ENCODE assay signal across 1 cellular context in the genomic region with DNA sequence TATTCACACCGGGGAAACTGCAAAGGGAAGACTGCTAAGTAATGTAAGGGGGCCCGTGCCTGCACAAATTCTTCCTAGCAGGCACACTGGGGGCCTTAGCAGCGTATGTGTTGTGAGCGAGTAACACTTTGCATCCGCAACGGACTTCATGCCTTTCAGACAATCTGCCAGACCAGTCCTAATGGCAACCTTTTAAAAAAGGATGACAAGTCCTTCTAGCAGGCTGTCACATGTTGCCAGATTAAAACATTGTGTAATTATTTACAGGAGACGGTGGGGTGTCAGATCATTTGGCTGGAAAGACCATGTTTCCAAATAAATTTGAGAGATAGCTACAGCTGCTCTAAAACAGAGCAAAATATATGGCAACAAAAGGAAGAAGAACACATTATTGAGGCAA.
TF ChIP-seq lines count a peak whose summit lies in the region.

No MANE protein-coding gene starts in this region.

TF ChIP-seq in neural cell, 6 proteins besides CTCF, POLR2A, EP300 and RAD21 (continued from another document):
- TF ChIP-seq, protein P1, sequence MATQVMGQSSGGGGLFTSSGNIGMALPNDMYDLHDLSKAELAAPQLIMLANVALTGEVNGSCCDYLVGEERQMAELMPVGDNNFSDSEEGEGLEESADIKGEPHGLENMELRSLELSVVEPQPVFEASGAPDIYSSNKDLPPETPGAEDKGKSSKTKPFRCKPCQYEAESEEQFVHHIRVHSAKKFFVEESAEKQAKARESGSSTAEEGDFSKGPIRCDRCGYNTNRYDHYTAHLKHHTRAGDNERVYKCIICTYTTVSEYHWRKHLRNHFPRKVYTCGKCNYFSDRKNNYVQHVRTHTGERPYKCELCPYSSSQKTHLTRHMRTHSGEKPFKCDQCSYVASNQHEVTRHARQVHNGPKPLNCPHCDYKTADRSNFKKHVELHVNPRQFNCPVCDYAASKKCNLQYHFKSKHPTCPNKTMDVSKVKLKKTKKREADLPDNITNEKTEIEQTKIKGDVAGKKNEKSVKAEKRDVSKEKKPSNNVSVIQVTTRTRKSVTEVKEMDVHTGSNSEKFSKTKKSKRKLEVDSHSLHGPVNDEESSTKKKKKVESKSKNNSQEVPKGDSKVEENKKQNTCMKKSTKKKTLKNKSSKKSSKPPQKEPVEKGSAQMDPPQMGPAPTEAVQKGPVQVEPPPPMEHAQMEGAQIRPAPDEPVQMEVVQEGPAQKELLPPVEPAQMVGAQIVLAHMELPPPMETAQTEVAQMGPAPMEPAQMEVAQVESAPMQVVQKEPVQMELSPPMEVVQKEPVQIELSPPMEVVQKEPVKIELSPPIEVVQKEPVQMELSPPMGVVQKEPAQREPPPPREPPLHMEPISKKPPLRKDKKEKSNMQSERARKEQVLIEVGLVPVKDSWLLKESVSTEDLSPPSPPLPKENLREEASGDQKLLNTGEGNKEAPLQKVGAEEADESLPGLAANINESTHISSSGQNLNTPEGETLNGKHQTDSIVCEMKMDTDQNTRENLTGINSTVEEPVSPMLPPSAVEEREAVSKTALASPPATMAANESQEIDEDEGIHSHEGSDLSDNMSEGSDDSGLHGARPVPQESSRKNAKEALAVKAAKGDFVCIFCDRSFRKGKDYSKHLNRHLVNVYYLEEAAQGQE (IDR thresholded peaks at IDR 0.05; ENCODE audit: borderline replicate concordance) = no peak
- TF ChIP-seq SMC3 (conservative IDR thresholded peaks at IDR 0.05; ENCODE audit: poor library complexity) (no peak), MXI1 (conservative IDR thresholded peaks at IDR 0.05; ENCODE audit: poor library complexity, severe bottlenecking) (no peak)
